Comparison of ENCODE assay signal across 37 cellular contexts in the genomic region with DNA sequence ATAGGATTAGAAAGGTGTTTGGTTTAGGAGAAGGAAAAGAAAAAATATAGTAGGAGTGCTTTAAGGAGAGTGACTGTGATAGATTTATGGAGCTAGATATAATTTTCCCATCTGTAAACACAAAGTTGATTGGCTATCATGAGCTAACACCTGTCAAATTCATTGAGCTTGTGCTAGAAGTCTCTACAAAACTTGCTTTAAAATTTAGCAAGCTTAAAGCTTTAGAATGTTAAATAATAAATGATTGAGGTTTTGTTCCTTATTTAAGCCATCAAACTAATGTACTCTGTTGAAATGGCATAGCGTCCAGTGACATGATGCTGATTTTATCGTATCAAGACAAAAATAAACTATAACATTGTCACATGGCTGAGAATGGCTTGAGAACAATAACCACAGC.
"Had no signal": no experiment of that assay in that cellular context is flagged by ENCODE, and none has a peak within 500 bp of the region (broad histone marks: within the 10 kb centered on the region; RNA-seq: fewer than 3 reads in every experiment).

No MANE protein-coding gene starts in this region.

- H3K27me3 Mint-ChIP-seq: activated naive CD4-positive, alpha-beta T cell treated with anti-CD3 and anti-CD28 coated beads, Interleukin-2, amount 10 ng/mL, durations not matched to agents 7 days and 5 days; activated naive CD4-positive, alpha-beta T cell treated with anti-CD3 and anti-CD28 coated beads, Interleukin-2, amount 50 U/mL, for 24 hours; activated naive CD8-positive, alpha-beta T cell; activated naive CD8-positive, alpha-beta T cell treated with anti-CD3 and anti-CD28 coated beads for 36 hours; activated naive CD8-positive, alpha-beta T cell treated with anti-CD3 and anti-CD28 coated beads, Interleukin-2, amount 10 ng/mL, durations not matched to agents 7 days and 5 days; activated naive CD8-positive, alpha-beta T cell treated with anti-CD3 and anti-CD28 coated beads, Interleukin-2, amount 50 U/mL, for 24 hours; activated T-cell treated with anti-CD3 and anti-CD28 coated beads, Interleukin-2, amount 50 U/mL, for 24 hours; activated T-helper 17 cell treated with anti-CD3 and anti-CD28 coated beads, Interleukin-2, amount 50 U/mL, for 72 hours; brain; central memory CD8-positive, alpha-beta T cell had no signal

- H3K27ac Mint-ChIP-seq: activated naive CD4-positive, alpha-beta T cell treated with anti-CD3 and anti-CD28 coated beads for 36 hours; activated naive CD4-positive, alpha-beta T cell treated with anti-CD3 and anti-CD28 coated beads, Interleukin-2, amount 10 ng/mL, durations not matched to agents 7 days and 5 days; activated naive CD4-positive, alpha-beta T cell treated with anti-CD3 and anti-CD28 coated beads, Interleukin-2, amount 50 U/mL, for 24 hours; activated naive CD4-positive, alpha-beta T cell treated with anti-CD3 and anti-CD28 coated beads, Interleukin-2, amount 50 U/mL, for 72 hours; activated naive CD8-positive, alpha-beta T cell; activated naive CD8-positive, alpha-beta T cell treated with anti-CD3 and anti-CD28 coated beads for 36 hours; activated naive CD8-positive, alpha-beta T cell treated with anti-CD3 and anti-CD28 coated beads, Interleukin-2, amount 10 ng/mL, durations not matched to agents 7 days and 5 days; activated naive CD8-positive, alpha-beta T cell treated with anti-CD3 and anti-CD28 coated beads, Interleukin-2, amount 50 U/mL, for 24 hours; activated T-cell treated with anti-CD3 and anti-CD28 coated beads, Interleukin-2, amount 50 U/mL, for 24 hours; activated T-cell treated with anti-CD3 and anti-CD28 coated beads, Interleukin-2, amount 50 U/mL, for 72 hours; activated T-helper 1 cell treated with anti-CD3 and anti-CD28 coated beads, Interleukin-12 subunit alpha, Interleukin-12 subunit beta, Interleukin-2, Interleukin-4 antibody, amounts not matched to agents 30 ng/mL and 10 ng/mL and 1 ng/mL, durations not matched to agents 14 hours and 24 hours and 36 hours; activated T-helper 17 cell treated with anti-CD3 and anti-CD28 coated beads, Interleukin-2, amount 50 U/mL, for 72 hours; activated T-helper 2 cell treated with anti-CD3 and anti-CD28 coated beads, Interferon-gamma antibody, Interleukin-2, Interleukin-4, amounts not matched to agents 10 μg/mL and 5 μg/mL and 100 μg/mL, durations not matched to agents 14 hours and 24 hours and 36 hours; brain had no signal

- H3K27ac ChIP-seq: adrenal gland, ascending aorta, brain microvascular endothelial cell, breast epithelium, cardiac muscle cell had no signal

- H3K36me3 Mint-ChIP-seq: activated naive CD4-positive, alpha-beta T cell treated with anti-CD3 and anti-CD28 coated beads, Interleukin-2, amount 10 ng/mL, durations not matched to agents 7 days and 5 days; activated naive CD4-positive, alpha-beta T cell treated with anti-CD3 and anti-CD28 coated beads, Interleukin-2, amount 50 U/mL, for 24 hours; activated naive CD8-positive, alpha-beta T cell; activated naive CD8-positive, alpha-beta T cell treated with anti-CD3 and anti-CD28 coated beads for 36 hours; activated naive CD8-positive, alpha-beta T cell treated with anti-CD3 and anti-CD28 coated beads, Interleukin-2, amount 10 ng/mL, durations not matched to agents 7 days and 5 days; brain had no signal

- DNase-seq: activated effector memory CD4-positive, alpha-beta T cell treated with anti-CD3 and anti-CD28 coated beads, Interleukin-2, amount 50 U/mL, for 16 hours; activated effector memory CD4-positive, alpha-beta T cell treated with Interleukin-2 at 50 U/mL for 16 hours; activated gamma-delta T cell; activated gamma-delta T cell treated with Interleukin-2 at 50 U/mL for 16 hours; activated naive CD4-positive, alpha-beta T cell; activated naive CD4-positive, alpha-beta T cell treated with anti-CD3 and anti-CD28 coated beads for 36 hours; activated naive CD4-positive, alpha-beta T cell treated with anti-CD3 and anti-CD28 coated beads, Interleukin-2, amount 10 ng/mL, durations not matched to agents 7 days and 5 days; activated naive CD4-positive, alpha-beta T cell treated with anti-CD3 and anti-CD28 coated beads, Interleukin-2, amount 50 U/mL, for 16 hours; activated naive CD4-positive, alpha-beta T cell treated with Interleukin-2 at 50 U/mL for 16 hours; activated naive CD8-positive, alpha-beta T cell treated with anti-CD3 and anti-CD28 coated beads for 36 hours; activated naive CD8-positive, alpha-beta T cell treated with anti-CD3 and anti-CD28 coated beads, Interleukin-2, amount 10 ng/mL, durations not matched to agents 7 days and 5 days; activated naive CD8-positive, alpha-beta T cell treated with anti-CD3 and anti-CD28 coated beads, Interleukin-2, amount 50 U/mL, for 24 hours; activated T-cell treated with anti-CD3 and anti-CD28 coated beads, Interleukin-2, amount 50 U/mL, for 1 hour; activated T-cell treated with anti-CD3 and anti-CD28 coated beads, Interleukin-2, amount 50 U/mL, for 24 hours; activated T-cell treated with anti-CD3 and anti-CD28 coated beads, Interleukin-2, amount 50 U/mL, for 4 hours; activated T-cell treated with anti-CD3 and anti-CD28 coated beads, Interleukin-2, amount 50 U/mL, for 48 hours; activated T-cell treated with anti-CD3 and anti-CD28 coated beads, Interleukin-2, amount 50 U/mL, for 72 hours; adrenal gland; amniotic stem cell; amygdala; anterior cingulate cortex; aorta; brain microvascular endothelial cell; caudate nucleus; central memory CD4-positive, alpha-beta T cell; cerebellar nuclear complex had no signal

- H3K4me1 Mint-ChIP-seq: activated naive CD4-positive, alpha-beta T cell treated with anti-CD3 and anti-CD28 coated beads, Interleukin-2, amount 10 ng/mL, durations not matched to agents 7 days and 5 days; activated naive CD4-positive, alpha-beta T cell treated with anti-CD3 and anti-CD28 coated beads, Interleukin-2, amount 50 U/mL, for 24 hours; activated naive CD8-positive, alpha-beta T cell treated with anti-CD3 and anti-CD28 coated beads for 36 hours; activated naive CD8-positive, alpha-beta T cell treated with anti-CD3 and anti-CD28 coated beads, Interleukin-2, amount 10 ng/mL, durations not matched to agents 7 days and 5 days; activated naive CD8-positive, alpha-beta T cell treated with anti-CD3 and anti-CD28 coated beads, Interleukin-2, amount 50 U/mL, for 24 hours; activated T-helper 17 cell treated with anti-CD3 and anti-CD28 coated beads, Interleukin-2, amount 50 U/mL, for 72 hours; central memory CD8-positive, alpha-beta T cell had no signal

- H3K4me3 ChIP-seq: adrenal gland, ascending aorta, breast epithelium, cardiac muscle cell had no signal

- ATAC-seq: activated naive CD4-positive, alpha-beta T cell treated with anti-CD3 and anti-CD28 coated beads, Interleukin-2, amount 50 U/mL, for 72 hours; activated naive CD8-positive, alpha-beta T cell treated with anti-CD3 and anti-CD28 coated beads, Interleukin-2, amount 50 U/mL, for 24 hours; activated T-cell treated with anti-CD3 and anti-CD28 coated beads, Interleukin-2, amount 50 U/mL, for 4 hours; activated T-cell treated with anti-CD3 and anti-CD28 coated beads, Interleukin-2, amount 50 U/mL, for 72 hours; activated T-helper 17 cell treated with anti-CD3 and anti-CD28 coated beads, Interleukin-2, amount 50 U/mL, for 72 hours had no signal

- H3K27me3 ChIP-seq: adrenal gland, ascending aorta, brain microvascular endothelial cell, breast epithelium, cardiac muscle cell had no signal

- H3K36me3 ChIP-seq: adrenal gland, ascending aorta, brain microvascular endothelial cell, breast epithelium, cardiac muscle cell had no signal

- H3K4me3 Mint-ChIP-seq: activated naive CD4-positive, alpha-beta T cell treated with anti-CD3 and anti-CD28 coated beads for 36 hours; activated naive CD4-positive, alpha-beta T cell treated with anti-CD3 and anti-CD28 coated beads, Interleukin-2, amount 10 ng/mL, durations not matched to agents 7 days and 5 days; activated naive CD4-positive, alpha-beta T cell treated with anti-CD3 and anti-CD28 coated beads, Interleukin-2, amount 50 U/mL, for 24 hours; activated naive CD8-positive, alpha-beta T cell; activated naive CD8-positive, alpha-beta T cell treated with anti-CD3 and anti-CD28 coated beads for 36 hours; activated naive CD8-positive, alpha-beta T cell treated with anti-CD3 and anti-CD28 coated beads, Interleukin-2, amount 10 ng/mL, durations not matched to agents 7 days and 5 days; activated naive CD8-positive, alpha-beta T cell treated with anti-CD3 and anti-CD28 coated beads, Interleukin-2, amount 50 U/mL, for 24 hours; activated T-cell treated with anti-CD3 and anti-CD28 coated beads, Interleukin-2, amount 50 U/mL, for 24 hours; activated T-cell treated with anti-CD3 and anti-CD28 coated beads, Interleukin-2, amount 50 U/mL, for 4 hours; activated T-cell treated with anti-CD3 and anti-CD28 coated beads, Interleukin-2, amount 50 U/mL, for 72 hours; activated T-helper 1 cell treated with anti-CD3 and anti-CD28 coated beads, Interleukin-12 subunit alpha, Interleukin-12 subunit beta, Interleukin-2, Interleukin-4 antibody, amounts not matched to agents 30 ng/mL and 10 ng/mL and 1 ng/mL, durations not matched to agents 14 hours and 24 hours and 36 hours; activated T-helper 17 cell treated with anti-CD3 and anti-CD28 coated beads, Interleukin-2, amount 50 U/mL, for 72 hours; brain; central memory CD8-positive, alpha-beta T cell had no signal

- H3K9me3 ChIP-seq: adrenal gland, ascending aorta, breast epithelium had no signal

- H3K9me3 Mint-ChIP-seq: brain had no signal

- H3K4me1 ChIP-seq: adrenal gland, ascending aorta, breast epithelium had no signal
